ENCODE assay signal across 8 cellular contexts in genomic region chr10:43607199-43607573, GRCh38. TPM values are rescaled to one million over a fixed set of nuclear protein-coding genes. Genes with fewer than 3 reads are reported as not detected.
DNase-seq lines count a peak whose midpoint lies in the region; TF ChIP-seq lines count a peak whose summit lies in the region.

No MANE protein-coding gene starts in this region.

- 76 to 80% methylated on average over 10 of the region's 10 CpGs for WGBS in GM23248 (ENCODE audit: low coverage in 1 of 2, low lambda C conversion rate in 2 of 2, missing lambda C conversion rate in 2 of 2), 2 experiments

- H3F3A ChIP-seq in GM23248 (ENCODE audit: insufficient read depth), result peaks cover 10% of the 10 kb centered on the region

- H3K9me3 ChIP-seq in GM23248 (ENCODE audit: low read depth) (no peaks in the 10 kb centered on the region), skeletal muscle satellite cell (replicated peaks; ENCODE audit: low read length) (no peaks in the 10 kb centered on the region)

- no peaks in the 10 kb centered on the region for H3K79me2 ChIP-seq in GM23248 (ENCODE audit: insufficient read depth)

- in situ Hi-C loops in GM23248 (cut with MboI), result no loop called here

- H3K9me2 ChIP-seq in GM23248 (ENCODE audit: insufficient read depth), result no peaks in the 10 kb centered on the region

- H2AFZ ChIP-seq in GM23248, result peak overlapping the region; percentile 95

- H3K4me2 ChIP-seq in GM23248 (ENCODE audit: unreplicated experiment) (peak overlapping the region; percentile 69), skeletal muscle satellite cell (ENCODE audit: low read length) (peak overlapping the region; percentile 97)

- H4K20me1 ChIP-seq in GM23248 (ENCODE audit: insufficient read depth), result no peaks in the 10 kb centered on the region

- no peak for TF ChIP-seq CTCF in VCaP (conservative IDR thresholded peaks at IDR 0.05)
- no peak for TF ChIP-seq CTCF in foreskin fibroblast (IDR thresholded peaks at IDR 0.05; ENCODE audit: low read depth, low read length)

- DNase-seq in GM23248 (no peak), foreskin fibroblast (no peak), NCI-H146 (lab: John Stamatoyannopoulos, UW) (no peak), kidney tubule cell (ENCODE audit: low spot score) (no peak), amygdala (lab: John Stamatoyannopoulos, UW) (no peak)
- no peak for DNase-seq in activated CD4-positive, CD25-positive, alpha-beta regulatory T cell treated with anti-CD3 and anti-CD28 coated beads, Interleukin-2, amount 50 U/mL, for 72 hours

- H3K27ac ChIP-seq in GM23248 (no peak overlapping the region), VCaP (peak overlapping the region; percentile 92)

- H3K36me3 ChIP-seq in GM23248 (ENCODE audit: low read depth) (no peaks in the 10 kb centered on the region), skeletal muscle satellite cell (ENCODE audit: insufficient read depth, low read length) (peaks cover 4% of the 10 kb centered on the region)

- H3K27me3 ChIP-seq in GM23248 (replicated peaks; ENCODE audit: insufficient read depth) (no peaks in the 10 kb centered on the region), skeletal muscle satellite cell (ENCODE audit: control insufficient read depth, insufficient read depth, low read length) (peaks cover 3% of the 10 kb centered on the region)

- H3K4me1 ChIP-seq in GM23248 (ENCODE audit: insufficient read depth), result peaks cover 8% of the 10 kb centered on the region; the same call in 1 of the 2 replicates
- peaks cover 8% of the 10 kb centered on the region for H3K4me1 ChIP-seq in skeletal muscle satellite cell (ENCODE audit: control insufficient read depth, insufficient read depth, low read length)

- H3K9ac ChIP-seq in GM23248 (peak overlapping the region; percentile 75; the same call in 1 of the 2 replicates), skeletal muscle satellite cell (ENCODE audit: low read depth, low read length) (peak overlapping the region; percentile 79)

- H3K4me3 ChIP-seq in GM23248, result peak overlapping the region; percentile 87
- H3K4me3 ChIP-seq in foreskin fibroblast (ENCODE audit: low read depth in 1 of 2, low read length in 2 of 2), result peak overlapping the region; percentile 59 to 75
- peak overlapping the region; percentile 82 for H3K4me3 ChIP-seq in skeletal muscle satellite cell (ENCODE audit: low read length)

RNA-seq across cellular contexts. Expression of gene ZNF485, which starts 0.9 kb away (rescaled TPM):
- 1.5 and 6.7 TPM in 2 replicates for total RNA-seq in GM23248 (2014; rRNA removed; shearing (Covaris generic))
- polyA plus RNA-seq in GM23248 (2016; fragmentation: Nextera tagmentation; extraction: Ambion mirVana), result 1.7 and 1.9 TPM in 2 replicates
- 5.0 and 6.1 TPM in 2 replicates for total RNA-seq in skeletal muscle satellite cell (2012; rRNA removed)

RNA-seq across cellular contexts. Expression of gene ZNF239, which starts 32.8 kb away (rescaled TPM):
- total RNA-seq in GM23248 (2014; rRNA removed; shearing (Covaris generic)), result 6.2 and 6.3 TPM in 2 replicates
- polyA plus RNA-seq in GM23248 (2016; fragmentation: Nextera tagmentation; extraction: Ambion mirVana), result 5.7 and 6.8 TPM in 2 replicates
- 5.2 and 8.9 TPM in 2 replicates for total RNA-seq in skeletal muscle satellite cell (2012; rRNA removed)

RNA-seq across cellular contexts. Expression of gene ZNF32, which starts 41.5 kb away (rescaled TPM):
- total RNA-seq in GM23248 (2014; rRNA removed; shearing (Covaris generic)), result 24.6 and 32.1 TPM in 2 replicates
- 39.7 and 42.1 TPM in 2 replicates for polyA plus RNA-seq in GM23248 (2016; fragmentation: Nextera tagmentation; extraction: Ambion mirVana)
- 15.9 and 17.5 TPM in 2 replicates for total RNA-seq in skeletal muscle satellite cell (2012; rRNA removed)
